ENCODE assay signal across 26 cellular contexts in the genomic region with DNA sequence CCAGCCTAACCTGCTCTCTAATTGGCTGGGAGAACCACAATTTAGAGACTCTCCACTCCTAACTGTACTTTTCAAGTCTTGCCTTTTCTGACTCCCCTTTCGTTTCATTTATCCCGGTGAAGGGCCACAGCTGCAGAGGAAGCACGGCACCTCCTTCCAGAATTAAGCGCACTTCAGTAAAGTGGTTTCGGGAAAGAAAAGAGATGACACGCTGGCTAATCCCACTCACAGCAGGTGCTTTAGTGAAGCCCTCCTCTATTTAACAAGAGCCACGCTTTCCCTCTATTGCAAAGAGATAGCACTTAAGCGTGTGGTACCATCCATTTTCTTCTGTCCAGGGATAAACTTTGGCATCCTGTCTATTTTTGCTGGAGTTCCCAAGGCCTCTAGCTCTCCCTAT. TPM values are rescaled to one million over a fixed set of nuclear protein-coding genes. Genes with fewer than 3 reads are reported as not detected.
A peak's percentile ranks its signal among the peaks of the same experiment; 100 is the strongest.
DNase-seq lines count a peak whose midpoint lies in the region; ATAC-seq lines count a peak whose summit lies in the region.
"Had no signal": no experiment of that assay in that cellular context is flagged by ENCODE, and none has a peak within 500 bp of the region (broad histone marks: within the 10 kb centered on the region; RNA-seq: fewer than 3 reads in every experiment).

No MANE protein-coding gene starts in this region.

- no peaks in the 10 kb centered on the region for H3K36me3 Mint-ChIP-seq in activated T-helper 1 cell treated with anti-CD3 and anti-CD28 coated beads, Interleukin-12 subunit alpha, Interleukin-12 subunit beta, Interleukin-2, Interleukin-4 antibody, amounts not matched to agents 30 ng/mL and 10 ng/mL and 1 ng/mL, durations not matched to agents 14 hours and 24 hours and 36 hours (ENCODE audit: low read depth)
- H3K36me3 Mint-ChIP-seq: activated naive CD4-positive, alpha-beta T cell treated with anti-CD3 and anti-CD28 coated beads, Interleukin-2, amount 10 ng/mL, durations not matched to agents 7 days and 5 days; CD8-positive, alpha-beta T cell; mesothelial cell of epicardium; naive thymus-derived CD4-positive, alpha-beta T cell; WTC11 had no signal

- no peak overlapping the region for H3K27ac Mint-ChIP-seq in activated T-helper 1 cell treated with anti-CD3 and anti-CD28 coated beads, Interleukin-12 subunit alpha, Interleukin-12 subunit beta, Interleukin-2, Interleukin-4 antibody, amounts not matched to agents 30 ng/mL and 10 ng/mL and 1 ng/mL, durations not matched to agents 14 hours and 24 hours and 36 hours
- H3K27ac Mint-ChIP-seq: activated naive CD4-positive, alpha-beta T cell treated with anti-CD3 and anti-CD28 coated beads, Interleukin-2, amount 10 ng/mL, durations not matched to agents 7 days and 5 days; CD8-positive, alpha-beta T cell; mesothelial cell of epicardium; stimulated activated naive CD8-positive, alpha-beta T cell treated with anti-CD3 and anti-CD28 coated beads, Interleukin-15, Interleukin-2, amounts not matched to agents 100 ng/mL and 50 ng/mL, for 24 hours; T-helper 2 cell treated with Interferon-gamma antibody and Interleukin-4, amounts not matched to agents 5 μg/mL and 100 μg/mL, for 36 hours; WTC11 had no signal

- no peak overlapping the region for H3K4me3 Mint-ChIP-seq in activated T-helper 1 cell treated with anti-CD3 and anti-CD28 coated beads, Interleukin-12 subunit alpha, Interleukin-12 subunit beta, Interleukin-2, Interleukin-4 antibody, amounts not matched to agents 30 ng/mL and 10 ng/mL and 1 ng/mL, durations not matched to agents 14 hours and 24 hours and 36 hours
- H3K4me3 Mint-ChIP-seq: activated naive CD4-positive, alpha-beta T cell treated with anti-CD3 and anti-CD28 coated beads, Interleukin-2, amount 10 ng/mL, durations not matched to agents 7 days and 5 days; CD8-positive, alpha-beta T cell; mesothelial cell of epicardium; naive thymus-derived CD4-positive, alpha-beta T cell; stimulated activated naive CD8-positive, alpha-beta T cell treated with anti-CD3 and anti-CD28 coated beads, Interleukin-15, Interleukin-2, amounts not matched to agents 100 ng/mL and 50 ng/mL, for 24 hours; T-helper 2 cell treated with Interferon-gamma antibody and Interleukin-4, amounts not matched to agents 5 μg/mL and 100 μg/mL, for 36 hours; WTC11 had no signal

- H3K27me3 Mint-ChIP-seq in activated T-helper 1 cell treated with anti-CD3 and anti-CD28 coated beads, Interleukin-12 subunit alpha, Interleukin-12 subunit beta, Interleukin-2, Interleukin-4 antibody, amounts not matched to agents 30 ng/mL and 10 ng/mL and 1 ng/mL, durations not matched to agents 14 hours and 24 hours and 36 hours (ENCODE audit: insufficient read depth) = no peaks in the 10 kb centered on the region
- H3K27me3 Mint-ChIP-seq: activated naive CD4-positive, alpha-beta T cell treated with anti-CD3 and anti-CD28 coated beads, Interleukin-2, amount 10 ng/mL, durations not matched to agents 7 days and 5 days had no signal

- H3K4me1 Mint-ChIP-seq in activated T-helper 1 cell treated with anti-CD3 and anti-CD28 coated beads, Interleukin-12 subunit alpha, Interleukin-12 subunit beta, Interleukin-2, Interleukin-4 antibody, amounts not matched to agents 30 ng/mL and 10 ng/mL and 1 ng/mL, durations not matched to agents 14 hours and 24 hours and 36 hours (ENCODE audit: low read depth) = no peaks in the 10 kb centered on the region
- H3K4me1 Mint-ChIP-seq: activated naive CD4-positive, alpha-beta T cell treated with anti-CD3 and anti-CD28 coated beads, Interleukin-2, amount 10 ng/mL, durations not matched to agents 7 days and 5 days; mesothelial cell of epicardium; naive thymus-derived CD4-positive, alpha-beta T cell had no signal

- ATAC-seq in GM18858 (IDR thresholded peaks at IDR 0.05; ENCODE audit: unreplicated experiment) = no peak
- ATAC-seq: CD8-positive, alpha-beta T cell; left ventricle myocardium superior; naive thymus-derived CD4-positive, alpha-beta T cell; Right ventricle myocardium inferior had no signal

- intact Hi-C loops in activated T-helper 1 cell treated with anti-CD3 and anti-CD28 coated beads, Interleukin-12 subunit alpha, Interleukin-12 subunit beta, Interleukin-2, Interleukin-4 antibody, amounts not matched to agents 30 ng/mL and 10 ng/mL and 1 ng/mL, durations not matched to agents 14 hours and 24 hours and 36 hours (cut with micrococcal nuclease) = no loop called here

- peak; percentile 14 for DNase-seq in NCI-H82 (lab: John Stamatoyannopoulos, UW)
- DNase-seq in NCI-H82 treated with DMSO at 0.1 percent for 48 hours (lab: John Stamatoyannopoulos, UW; ENCODE audit: unreplicated experiment) = no peak
- peak; percentile 89 for DNase-seq in NCI-H2227 treated with DMSO at 0.1 percent for 48 hours (lab: John Stamatoyannopoulos, UW)
- peak; percentile 40 for DNase-seq in SHP77 treated with DMSO at 0.1 percent for 48 hours (lab: John Stamatoyannopoulos, UW)
- DNase-seq in HuH-7 (ENCODE audit: low spot score) = no peak
- no peak for DNase-seq in activated T-helper 1 cell treated with anti-CD3 and anti-CD28 coated beads, Interleukin-12 subunit alpha, Interleukin-12 subunit beta, Interleukin-2, Interleukin-4 antibody, amounts not matched to agents 30 ng/mL and 10 ng/mL and 1 ng/mL, durations not matched to agents 14 hours and 24 hours and 36 hours (ENCODE audit: low spot score)
- no peak for DNase-seq in cortex of kidney (lab: John Stamatoyannopoulos, UW)
- DNase-seq: activated CD4-positive, alpha-beta T cell treated with anti-CD3 and anti-CD28 coated beads, Interleukin-2, amount 50 U/mL, for 4 hours; activated naive CD4-positive, alpha-beta T cell treated with anti-CD3 and anti-CD28 coated beads, Interleukin-2, amount 10 ng/mL, durations not matched to agents 7 days and 5 days; CD8-positive, alpha-beta T cell; DMS 273 treated with DMSO at 0.1 percent for 48 hours; effector CD8-positive, alpha-beta T cell; glutamatergic neuron; IMR-90; islet precursor cell; left ventricle myocardium superior; naive thymus-derived CD4-positive, alpha-beta T cell; NCI-H1048; NCI-H2171 treated with DMSO at 0.1 percent for 48 hours; PC-9 had no signal

- H3K9me3 Mint-ChIP-seq in activated T-helper 1 cell treated with anti-CD3 and anti-CD28 coated beads, Interleukin-12 subunit alpha, Interleukin-12 subunit beta, Interleukin-2, Interleukin-4 antibody, amounts not matched to agents 30 ng/mL and 10 ng/mL and 1 ng/mL, durations not matched to agents 14 hours and 24 hours and 36 hours = no peaks in the 10 kb centered on the region

RNA-seq across cellular contexts. Expression of gene DNAH5, which starts 4.8 kb away (rescaled TPM):
- total RNA-seq in activated T-helper 1 cell treated with anti-CD3 and anti-CD28 coated beads, Interleukin-12 subunit alpha, Interleukin-12 subunit beta, Interleukin-2, Interleukin-4 antibody, amounts not matched to agents 30 ng/mL and 10 ng/mL and 1 ng/mL, durations not matched to agents 14 hours and 24 hours and 36 hours = not detected in 2 replicates
- total RNA-seq: CD8-positive, alpha-beta T cell; naive thymus-derived CD4-positive, alpha-beta T cell had no signal

Comparison
In these comparisons a context has a peak if more than half of its experiments do, and no peak if none do; other contexts are left out.
1. DNase-seq: peak in NCI-H82 (single experiment), NCI-H2227 treated with DMSO at 0.1 percent for 48 hours (single experiment) and SHP77 treated with DMSO at 0.1 percent for 48 hours (single experiment); none in NCI-H82 treated with DMSO at 0.1 percent for 48 hours (single experiment), HuH-7 (single experiment), activated T-helper 1 cell treated with anti-CD3 and anti-CD28 coated beads, Interleukin-12 subunit alpha, Interleukin-12 subunit beta, Interleukin-2, Interleukin-4 antibody, amounts not matched to agents 30 ng/mL and 10 ng/mL and 1 ng/mL, durations not matched to agents 14 hours and 24 hours and 36 hours (single experiment) and cortex of kidney (single experiment).